Comparison of ENCODE assay signal across 19 cellular contexts in the genomic region with DNA sequence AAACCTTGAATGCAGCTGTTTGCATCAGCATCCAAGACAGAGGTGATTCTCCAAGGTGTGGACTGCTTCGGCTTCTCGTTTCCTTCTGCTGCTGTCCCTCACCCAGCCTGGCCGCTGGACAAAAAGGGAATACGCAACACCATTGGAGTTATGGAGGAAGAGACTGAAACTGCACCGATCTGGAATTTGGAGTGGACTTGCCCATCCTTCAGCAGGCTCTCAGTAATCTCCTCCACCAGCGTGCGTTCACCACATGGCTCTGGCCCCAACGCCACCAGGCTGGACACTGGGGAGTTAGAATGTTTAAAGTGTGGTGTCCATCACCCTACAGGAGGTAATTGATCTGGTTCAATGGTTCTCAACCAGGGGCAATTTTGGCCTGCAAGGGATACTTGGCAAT. TPM values are rescaled to one million over a fixed set of nuclear protein-coding genes. Genes with fewer than 3 reads are reported as not detected.
A peak's percentile ranks its signal among the peaks of the same experiment; 100 is the strongest.
DNase-seq lines count a peak whose midpoint lies in the region; ATAC-seq and TF ChIP-seq lines count a peak whose summit lies in the region.
"Had no signal": no experiment of that assay in that cellular context is flagged by ENCODE, and none has a peak within 500 bp of the region (broad histone marks: within the 10 kb centered on the region; RNA-seq: fewer than 3 reads in every experiment).

No MANE protein-coding gene starts in this region.

- H3K27ac ChIP-seq in neuronal stem cell (replicated peaks; ENCODE audit: low read length) = no peak overlapping the region
- H3K27ac ChIP-seq in sigmoid colon = no peak overlapping the region
- H3K27ac ChIP-seq: BLaER1 treated with 17β-estradiol and CSF1 and Interleukin-3, amounts not matched to agents 10 nM and 100 nM; GM23248; HL-60 had no signal

- no peak overlapping the region for H3K4me2 ChIP-seq in neuronal stem cell (ENCODE audit: insufficient read depth, low read length, poor library complexity, severe bottlenecking)
- H3K4me2 ChIP-seq: BLaER1 treated with 17β-estradiol and CSF1 and Interleukin-3, amounts not matched to agents 10 nM and 100 nM had no signal

- no peak overlapping the region for H3K23ac ChIP-seq in neuronal stem cell (ENCODE audit: low read depth, low read length, poor library complexity)

- H3K4me1 Mint-ChIP-seq in brain (peaks cover 85% of the 10 kb centered on the region), chondrocyte (ENCODE audit: low read depth) (peaks cover 14% of the 10 kb centered on the region)
- peaks cover 0 to 11% of the 10 kb centered on the region in 2 donors for H3K4me1 Mint-ChIP-seq in effector memory CD8-positive, alpha-beta T cell (ENCODE audit: low read depth in 2 of 2)
- H3K4me1 Mint-ChIP-seq: B cell had no signal

- H3K79me1 ChIP-seq in neuronal stem cell (ENCODE audit: low read depth, low read length) = no peaks in the 10 kb centered on the region

- intact Hi-C loops in sigmoid colon (cut with DNase I) = no loop called here

- H2BK5ac ChIP-seq in neuronal stem cell (ENCODE audit: low read length) = peak overlapping the region; percentile 11

- TF ChIP-seq EP300 in sigmoid colon (IDR thresholded peaks at IDR 0.05) = no peak

- H3K9me3 Mint-ChIP-seq in brain = peaks cover 0 to 3% (median 0%) of the 10 kb centered on the region in 5 experiments
- no peaks in the 10 kb centered on the region for H3K9me3 Mint-ChIP-seq in chondrocyte (ENCODE audit: low read depth)
- H3K9me3 Mint-ChIP-seq in effector memory CD8-positive, alpha-beta T cell = no peaks in the 10 kb centered on the region
- H3K9me3 Mint-ChIP-seq: CD8-positive, alpha-beta T cell; HFFc6 had no signal

- DNase-seq in chondrocyte (ENCODE audit: low spot score) (peak; percentile 56), neuronal stem cell (ENCODE audit: low spot score) (no peak), sigmoid colon (peak; percentile 54), HAP-1 (ENCODE audit: low spot score in 2 of 2) (no peak)
- no peak for DNase-seq in effector memory CD8-positive, alpha-beta T cell
- DNase-seq: CD8-positive, alpha-beta T cell; DMS 273 treated with DMSO at 0.1 percent for 48 hours; DMS53; DND-41; EL; GM23248; HFFc6 had no signal

- peaks cover 5% of the 10 kb centered on the region for H3K27me3 Mint-ChIP-seq in brain
- H3K27me3 Mint-ChIP-seq in chondrocyte (ENCODE audit: low read depth) = no peaks in the 10 kb centered on the region
- no peaks in the 10 kb centered on the region for H3K27me3 Mint-ChIP-seq in effector memory CD8-positive, alpha-beta T cell

- peak overlapping the region; percentile 98 for H2BK12ac ChIP-seq in neuronal stem cell (ENCODE audit: low read length)

- peak overlapping the region; percentile 90 for H2BK15ac ChIP-seq in neuronal stem cell (ENCODE audit: low read length)

- H3K27ac Mint-ChIP-seq in brain (peak overlapping the region; percentile 33 to 98 (median 91)), chondrocyte (ENCODE audit: unreplicated experiment) (no peak overlapping the region)
- no peak overlapping the region for H3K27ac Mint-ChIP-seq in effector memory CD8-positive, alpha-beta T cell
- H3K27ac Mint-ChIP-seq: B cell; CD8-positive, alpha-beta T cell; HFFc6 had no signal

- no peak overlapping the region for H3K9ac ChIP-seq in neuronal stem cell (ENCODE audit: low read depth, low read length, poor library complexity)
- H3K9ac ChIP-seq: BLaER1 treated with 17β-estradiol and CSF1 and Interleukin-3, amounts not matched to agents 10 nM and 100 nM; GM23248 had no signal

- no peak overlapping the region for H3K4me3 Mint-ChIP-seq in brain
- no peak overlapping the region for H3K4me3 Mint-ChIP-seq in chondrocyte (ENCODE audit: unreplicated experiment)
- H3K4me3 Mint-ChIP-seq in effector memory CD8-positive, alpha-beta T cell = no peak overlapping the region
- H3K4me3 Mint-ChIP-seq: B cell; CD8-positive, alpha-beta T cell; HFFc6 had no signal

- H3K4me3 ChIP-seq in neuronal stem cell (ENCODE audit: low read length in 2 of 2) (no peak overlapping the region), sigmoid colon (no peak overlapping the region), HAP-1 (no peak overlapping the region)
- H3K4me3 ChIP-seq: BLaER1 treated with 17β-estradiol and CSF1 and Interleukin-3, amounts not matched to agents 10 nM and 100 nM; GM12878; GM23248 had no signal

- H2AFZ ChIP-seq in neuronal stem cell (ENCODE audit: low read length) = no peak overlapping the region

- H3K4ac ChIP-seq in neuronal stem cell (ENCODE audit: low read length) = no peak overlapping the region

- H3K36me3 Mint-ChIP-seq in brain = no peaks in the 10 kb centered on the region
- no peaks in the 10 kb centered on the region for H3K36me3 Mint-ChIP-seq in chondrocyte (ENCODE audit: low read depth)
- H3K36me3 Mint-ChIP-seq in effector memory CD8-positive, alpha-beta T cell (ENCODE audit: insufficient read depth) = no peaks in the 10 kb centered on the region
- H3K36me3 Mint-ChIP-seq: CD8-positive, alpha-beta T cell had no signal

- no peak overlapping the region for H4K8ac ChIP-seq in neuronal stem cell (ENCODE audit: low read depth, low read length)

- no peak overlapping the region for H3K14ac ChIP-seq in neuronal stem cell (ENCODE audit: low read length)

- H3K36me3 ChIP-seq in neuronal stem cell (replicated peaks in 1 of 2; ENCODE audit: control insufficient read depth in 2 of 2, insufficient read depth in 2 of 2, low read length in 2 of 2) (no peaks in the 10 kb centered on the region), sigmoid colon (no peaks in the 10 kb centered on the region), HAP-1 (replicated peaks) (no peaks in the 10 kb centered on the region)
- H3K36me3 ChIP-seq: BLaER1 treated with 17β-estradiol and CSF1 and Interleukin-3, amounts not matched to agents 10 nM and 100 nM had no signal

- H3K27me3 ChIP-seq in neuronal stem cell (ENCODE audit: control insufficient read depth in 3 of 3, insufficient read depth in 3 of 3, low read depth in 1 of 3, low read length in 3 of 3) (no peaks in the 10 kb centered on the region), sigmoid colon (no peaks in the 10 kb centered on the region), HAP-1 (ENCODE audit: low read depth) (no peaks in the 10 kb centered on the region)
- H3K27me3 ChIP-seq: BLaER1 treated with 17β-estradiol and CSF1 and Interleukin-3, amounts not matched to agents 10 nM and 100 nM had no signal

- H3K4me1 ChIP-seq in neuronal stem cell (ENCODE audit: control insufficient read depth in 2 of 2, insufficient read depth in 1 of 2, low read depth in 1 of 2, low read length in 2 of 2) (peaks cover 44 to 48% of the 10 kb centered on the region in 2 donors), sigmoid colon (peaks cover 0 to 26% (median 12%) of the 10 kb centered on the region in 4 donors), HAP-1 (peaks cover 24% of the 10 kb centered on the region)

- H3K9me3 ChIP-seq in neuronal stem cell (replicated peaks in 1 of 2; ENCODE audit: control insufficient read depth in 2 of 2, insufficient read depth in 1 of 2, low read depth in 1 of 2, low read length in 2 of 2) = no peaks in the 10 kb centered on the region
- H3K9me3 ChIP-seq in sigmoid colon = no peaks in the 10 kb centered on the region
- no peaks in the 10 kb centered on the region for H3K9me3 ChIP-seq in HAP-1

- in situ Hi-C loops in HAP-1 (cut with MboI; ENCODE audit: low sequenced_read_pairs) = no loop called here

- H4K91ac ChIP-seq in neuronal stem cell (ENCODE audit: low read depth, low read length, poor library complexity) = no peak overlapping the region

- no peak for ATAC-seq in effector memory CD8-positive, alpha-beta T cell (replicated peaks)
- ATAC-seq in GM18870 (IDR thresholded peaks at IDR 0.05; ENCODE audit: unreplicated experiment) = no peak
- ATAC-seq: CD8-positive, alpha-beta T cell; GM12878; HCT116 had no signal

- peak overlapping the region; percentile 96 for H2AK5ac ChIP-seq in neuronal stem cell (ENCODE audit: low read depth, low read length)

- H3K18ac ChIP-seq in neuronal stem cell (ENCODE audit: low read length) = peak overlapping the region; percentile 20

- no peak overlapping the region for H2BK120ac ChIP-seq in neuronal stem cell (ENCODE audit: low read depth, low read length)

- TF ChIP-seq POLR2A in sigmoid colon (IDR thresholded peaks at IDR 0.05) = no peak

- TF ChIP-seq CTCF in brain (conservative IDR thresholded peaks at IDR 0.05) (no peak), chondrocyte (IDR thresholded peaks at IDR 0.05) (no peak), sigmoid colon (IDR thresholded peaks at IDR 0.05) (no peak)

- no CpG with 5 or more reads among the region's 8 CpGs for WGBS in neuronal stem cell (ENCODE audit: extremely low coverage in 2 of 2, insufficient read length in 2 of 2, insufficient replicate concordance in 1 of 2), 2 donors
- WGBS in sigmoid colon, 2 donors = 95 to 96% methylated on average over 8 of the region's 8 CpGs

RNA-seq across cellular contexts. Expression of a gene that starts 41.4 kb away (rescaled TPM):
- polyA plus RNA-seq in brain (ENCODE audit: insufficient read depth, low read depth, low replicate concordance) (145 TPM), sigmoid colon (100 to 1,000 TPM; 154 to 306 (median 224) TPM)
- total RNA-seq in chondrocyte (23.1 to 50.5 TPM (median 23.2 TPM) in 3 replicates), sigmoid colon (100 to 1,000 TPM; 376 to 615 (median 527) TPM)
- polyA plus RNA-seq in neuronal stem cell (2013, experiment 1 of 2) = 252 TPM
- 263 TPM for polyA plus RNA-seq in neuronal stem cell (2013, experiment 2 of 2)

Comparison
In these comparisons a context has a peak if more than half of its experiments do, and no peak if none do; other contexts are left out.
1. H3K27ac Mint-ChIP-seq: peak in brain (5 of 5); none in chondrocyte (single experiment) and effector memory CD8-positive, alpha-beta T cell (0 of 2).
2. DNase-seq: peak in chondrocyte (single experiment) and sigmoid colon (single experiment); none in neuronal stem cell (single experiment), effector memory CD8-positive, alpha-beta T cell (0 of 3) and HAP-1 (0 of 2).